ENCODE assay signal across 8 cellular contexts in genomic region chr17:42019509-42020404, GRCh38. TPM values are rescaled to one million over a fixed set of nuclear protein-coding genes. Genes with fewer than 3 reads are reported as not detected.
DNase-seq lines count a peak whose midpoint lies in the region; ATAC-seq and TF ChIP-seq lines count a peak whose summit lies in the region.

Gene NKIRAS2 (plus strand): TSS chr17:42020090. CDS start chr17:42021578, 1,488 bp downstream.

- POLR2A ChIA-PET in PC-3 (lab: Charles Lee; ENCODE audit: unreplicated experiment), result interaction anchor here (0.7 to 1.1 kb wide), 2 partner anchors 54 to 548 kb away, joined by 4 to 5 read pairs; partner anchors contain the start of gene CNP

- no peaks in the 10 kb centered on the region for H3F3A ChIP-seq in PC-3 (ENCODE audit: low read length, unreplicated experiment)

- peak; percentile 60 for TF ChIP-seq POLR2A in erythroblast (IDR thresholded peaks at IDR 0.05; ENCODE audit: low read length)

- DNase-seq in CMK (ENCODE audit: low read depth) (peak; percentile 76), PC-3 (peak; percentile 86), activated T-cell treated with anti-CD3 and anti-CD28 coated beads for 48 hours (ENCODE audit: low read depth) (peak; percentile 93), erythroblast (lab: John Stamatoyannopoulos, UW) (peak; percentile 94 to 96)
- DNase-seq in Jurkat, Clone E6-1 (ENCODE audit: low read depth, low spot score), result peak; percentile 81
- peak; percentile 86 to 89 for DNase-seq in stimulated activated CD8-positive, alpha-beta memory T cell treated with anti-CD3 and anti-CD28 coated beads, Interleukin-7, amount 100 ng/mL, for 1 hour (ENCODE audit: low read depth in 2 of 2)

- intact Hi-C loops in PC-3 (cut with micrococcal nuclease), result no loop called here

- BruUV-seq in PC-3 (replicated peaks; lab: Mats Ljungman, UMichigan), result no TSS peak

- H3K27ac ChIP-seq in PC-3 (ENCODE audit: low read length) (0 out of 2 replicates have a peak within 1 kb of the TSS, but pooled peaks have one; percentile 7), muscle layer of colon (ENCODE audit: low read depth, low read length) (peak within 1 kb of the TSS; percentile 94)

- H3K9me3 ChIP-seq in PC-3 (ENCODE audit: low read length) (no peaks in the 10 kb centered on the region), muscle layer of colon (ENCODE audit: low read length) (no peaks in the 10 kb centered on the region)

- H2AFZ ChIP-seq in PC-3 (ENCODE audit: low read length), result peak within 1 kb of the TSS; percentile 94

- H3K79me2 ChIP-seq in PC-3 (ENCODE audit: low read length), result peaks cover 42% of the 10 kb centered on the region

- H3K4me1 ChIP-seq in PC-3 (ENCODE audit: insufficient read depth, low read length) (peaks cover 24% of the 10 kb centered on the region), muscle layer of colon (ENCODE audit: insufficient read depth, low read length) (peaks cover 29% of the 10 kb centered on the region)

- H3K36me3 ChIP-seq in PC-3 (ENCODE audit: low read depth, low read length), result no peaks in the 10 kb centered on the region
- H3K36me3 ChIP-seq in muscle layer of colon (ENCODE audit: insufficient read depth, low read length), result peaks cover 22% of the 10 kb centered on the region

- peak within 1 kb of the TSS; percentile 86 for H3K4me3 ChIP-seq in Jurkat, Clone E6-1 (ENCODE audit: low read length)
- H3K4me3 ChIP-seq in PC-3 (ENCODE audit: low read length), result peak within 1 kb of the TSS; percentile 96
- H3K4me3 ChIP-seq in muscle layer of colon (ENCODE audit: low read depth in 1 of 2, low read length in 2 of 2), result peak within 1 kb of the TSS; percentile 90 to 99

- TF ChIP-seq CTCF in PC-3 (conservative IDR thresholded peaks at IDR 0.05; ENCODE audit: low read depth, low read length), result peak; percentile 76

- no peaks in the 10 kb centered on the region for H3K9me2 ChIP-seq in PC-3 (replicated peaks; ENCODE audit: low read length)

- H3K4me2 ChIP-seq in PC-3 (ENCODE audit: low read length), result peak within 1 kb of the TSS; percentile 93

- CTCF ChIA-PET in PC-3 (lab: Charles Lee), result interaction anchor here (0.6 to 0.7 kb wide), 4 partner anchors 56 to 744 kb away, joined by 3 to 5 read pairs (median 4); no protein-coding TSS in a partner anchor

- H3K9ac ChIP-seq in PC-3 (ENCODE audit: low read length) (peak within 1 kb of the TSS; percentile 97), muscle layer of colon (ENCODE audit: low read length) (peak within 1 kb of the TSS; percentile 91)

- H3K27me3 ChIP-seq in PC-3 (ENCODE audit: low read length) (no peaks in the 10 kb centered on the region), muscle layer of colon (ENCODE audit: control insufficient read depth in 1 of 2, insufficient read depth in 2 of 2, low read length in 2 of 2) (no peaks in the 10 kb centered on the region)

- ATAC-seq in GM21447 (IDR thresholded peaks at IDR 0.05; ENCODE audit: unreplicated experiment) (peak; percentile 47), PC-3 (peak; percentile 63)

- H4K20me1 ChIP-seq in PC-3 (ENCODE audit: low read length), result no peaks in the 10 kb centered on the region

RNA-seq across cellular contexts. Expression of gene NKIRAS2, which starts in this region (rescaled TPM):
- 55.4 TPM for polyA plus RNA-seq in Jurkat, Clone E6-1 (2012; ENCODE audit: insufficient read depth, insufficient read length)
- total RNA-seq in PC-3 (2014; rRNA removed), result 39.4 and 46.6 TPM in 2 replicates

Comparison
In these comparisons a context has a peak if more than half of its experiments do, and no peak if none do; other contexts are left out.
1. Peak in every context shown above with its lines: DNase-seq, ATAC-seq, H3K4me3 ChIP-seq and H3K27ac ChIP-seq.